8 cellular contexts compared by ENCODE assay signal in genomic region chr2:210170442-210171303, GRCh38. TPM values are rescaled to one million over a fixed set of nuclear protein-coding genes. Genes with fewer than 3 reads are reported as not detected.
A peak's percentile ranks its signal among the peaks of the same experiment; 100 is the strongest.
DNase-seq lines count a peak whose midpoint lies in the region; ATAC-seq, FAIRE-seq and TF ChIP-seq lines count a peak whose summit lies in the region.

No MANE protein-coding gene starts in this region.

- peaks cover 30% of the 10 kb centered on the region for H3K27me3 Mint-ChIP-seq in T-helper 2 cell treated with Interferon-gamma antibody and Interleukin-4, amounts not matched to agents 5 μg/mL and 100 μg/mL, for 36 hours (ENCODE audit: low read depth)

- intact Hi-C loops in ascending aorta (cut with DNase I) (loop anchor here (1.0 to 10.0 kb wide), 4 partner anchors 54 to 748 kb away; partner anchors contain the start of genes ACADL, MAP2 and RPE), right cardiac atrium (cut with DNase I) (loop anchor here in 1 of 4 donors (10.0 kb wide), 1 partner anchor 166 kb away; the partner anchor contains the start of gene RPE), psoas muscle (cut with DNase I) (loop anchor here in 1 of 2 donors (10.0 kb wide), 1 partner anchor 166 kb away; the partner anchor contains the start of gene RPE)

- TF ChIP-seq CTCF in ascending aorta (IDR thresholded peaks at IDR 0.05): no peak
- no peak for TF ChIP-seq CTCF in psoas muscle (IDR thresholded peaks at IDR 0.05)

- H3K9me3 ChIP-seq in ascending aorta (no peaks in the 10 kb centered on the region), right cardiac atrium (ENCODE audit: control insufficient read depth, low read length) (no peaks in the 10 kb centered on the region), psoas muscle (no peaks in the 10 kb centered on the region)

- H3K36me3 Mint-ChIP-seq in T-helper 2 cell treated with Interferon-gamma antibody and Interleukin-4, amounts not matched to agents 5 μg/mL and 100 μg/mL, for 36 hours (ENCODE audit: low read depth): no peaks in the 10 kb centered on the region

- no peaks in the 10 kb centered on the region for H3K9me3 Mint-ChIP-seq in T-helper 2 cell treated with Interferon-gamma antibody and Interleukin-4, amounts not matched to agents 5 μg/mL and 100 μg/mL, for 36 hours

- H3K4me1 Mint-ChIP-seq in T-helper 2 cell treated with Interferon-gamma antibody and Interleukin-4, amounts not matched to agents 5 μg/mL and 100 μg/mL, for 36 hours (ENCODE audit: low read depth): peaks cover 19% of the 10 kb centered on the region

- ATAC-seq in GM18502 (IDR thresholded peaks at IDR 0.05; ENCODE audit: poor library complexity, unreplicated experiment): peak; percentile 70
- peak; percentile 68 for ATAC-seq in HG02943 (IDR thresholded peaks at IDR 0.05; ENCODE audit: low read depth, unreplicated experiment)
- peak; percentile 92 to 94 for ATAC-seq in right cardiac atrium
- peak; percentile 82 to 89 (median 84) for ATAC-seq in psoas muscle

- H3K27ac ChIP-seq in ascending aorta (peak overlapping the region; percentile 98 to 100), right cardiac atrium (ENCODE audit: low read length) (peak overlapping the region; percentile 100), psoas muscle (peak overlapping the region; percentile 99)

- H3K4me3 ChIP-seq in ascending aorta (peak overlapping the region; percentile 79 to 99), right cardiac atrium (ENCODE audit: low read length) (peak overlapping the region; percentile 98), psoas muscle (peak overlapping the region; percentile 86)

- WGBS in right cardiac atrium: under 1% methylated on average over 64 of the region's 64 CpGs
- 0 to 1% (median 1%) methylated on average over 39 to 64 of the region's 64 CpGs for WGBS in psoas muscle, 3 donors

- H3K36me3 ChIP-seq in ascending aorta: no peaks in the 10 kb centered on the region
- no peaks in the 10 kb centered on the region for H3K36me3 ChIP-seq in psoas muscle (ENCODE audit: insufficient read depth in 1 of 2, low read depth in 1 of 2)

- peak overlapping the region; percentile 95 for H3K4me3 Mint-ChIP-seq in T-helper 2 cell treated with Interferon-gamma antibody and Interleukin-4, amounts not matched to agents 5 μg/mL and 100 μg/mL, for 36 hours

- no peak for FAIRE-seq in urothelium cell line (lab: Jason Lieb, UNC)

- peaks cover 7 to 25% of the 10 kb centered on the region in 2 donors for H3K4me1 ChIP-seq in ascending aorta
- no peaks in the 10 kb centered on the region for H3K4me1 ChIP-seq in right cardiac atrium (ENCODE audit: control insufficient read depth, insufficient read depth, low read length)
- peaks cover 41% of the 10 kb centered on the region for H3K4me1 ChIP-seq in psoas muscle

- H3K27ac Mint-ChIP-seq in T-helper 2 cell treated with Interferon-gamma antibody and Interleukin-4, amounts not matched to agents 5 μg/mL and 100 μg/mL, for 36 hours: peak overlapping the region; percentile 94

- H3K27me3 ChIP-seq in ascending aorta: no peaks in the 10 kb centered on the region
- no peaks in the 10 kb centered on the region for H3K27me3 ChIP-seq in right cardiac atrium (ENCODE audit: control insufficient read depth, insufficient read depth)
- H3K27me3 ChIP-seq in psoas muscle (ENCODE audit: insufficient read depth in 3 of 3, low read length in 2 of 3): no peaks in the 10 kb centered on the region

- peak; percentile 82 to 84 for DNase-seq in NCI-H187 (lab: John Stamatoyannopoulos, UW)
- DNase-seq in T-helper 2 cell treated with Interferon-gamma antibody and Interleukin-4, amounts not matched to agents 5 μg/mL and 100 μg/mL, for 36 hours (ENCODE audit: low spot score): peak; percentile 96
- DNase-seq in ascending aorta (ENCODE audit: low spot score in 2 of 2): peak; percentile 83 to 97
- DNase-seq in right cardiac atrium: peak; percentile 95 to 99 (median 97)
- peak; percentile 93 to 98 for DNase-seq in psoas muscle
- peak; percentile 90 for DNase-seq in urothelium cell line (ENCODE audit: low spot score)

RNA-seq across cellular contexts. Expression of gene KANSL1L, which starts 0.5 kb away (rescaled TPM):
- 39.6 TPM for total RNA-seq in ascending aorta
- 10 to 100 TPM; 19.4 to 23.9 (median 22.2) TPM for total RNA-seq in right cardiac atrium
- 6.2 TPM for polyA plus RNA-seq in right cardiac atrium
- 10 to 100 TPM; 11.4 to 21.5 (median 15.5) TPM for total RNA-seq in psoas muscle
- polyA plus RNA-seq in psoas muscle: 10 to 100 TPM in 1 of 3 donors, 1 to 10 TPM in 2; 1.8 to 14.9 (median 6.3) TPM

RNA-seq across cellular contexts. Expression of gene ACADL, which starts 54.6 kb away (rescaled TPM):
- total RNA-seq in ascending aorta (18.5 TPM), right cardiac atrium (1 to 10 TPM; 2.8 to 3.4 (median 3.1) TPM), psoas muscle (10 to 100 TPM in 1 of 4 donors, 1 to 10 TPM in 3; 6.6 to 14.7 (median 8.5) TPM)
- polyA plus RNA-seq in right cardiac atrium (2.8 TPM), psoas muscle (1 to 10 TPM; 1.1 to 6.8 (median 6.7) TPM)

Comparison
In these comparisons a context has a peak if more than half of its experiments do, and no peak if none do; other contexts are left out.
1. Peak in every context shown above with its lines: DNase-seq, ATAC-seq, H3K4me3 ChIP-seq and H3K27ac ChIP-seq.